32 cellular contexts compared by ENCODE assay signal in the genomic region with DNA sequence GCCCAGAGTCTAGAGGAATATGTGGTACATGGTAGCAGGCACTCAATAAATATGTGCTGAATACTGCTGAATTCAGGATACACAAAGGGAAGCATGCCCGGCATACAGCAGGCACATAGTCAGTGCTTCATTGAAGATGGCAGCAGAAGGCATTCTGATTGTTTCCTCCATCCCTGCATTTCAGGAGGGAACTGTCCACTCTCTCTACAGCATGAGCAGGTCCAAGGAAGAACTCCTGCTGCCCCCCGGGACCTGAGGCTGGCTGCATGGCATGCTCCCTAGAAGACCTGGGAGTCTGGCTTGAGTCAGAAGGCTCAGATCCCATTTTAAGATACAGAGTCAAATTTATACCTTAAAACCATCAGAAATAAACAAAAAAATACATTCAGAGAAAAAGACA.
"Had no signal": no experiment of that assay in that cellular context is flagged by ENCODE, and none has a peak within 500 bp of the region (broad histone marks: within the 10 kb centered on the region; RNA-seq: fewer than 3 reads in every experiment).

No MANE protein-coding gene starts in this region.

- H3K36me3 Mint-ChIP-seq: activated CD4-positive, alpha-beta memory T cell treated with anti-CD3 and anti-CD28 coated beads for 36 hours; activated CD8-positive, alpha-beta memory T cell treated with anti-CD3 and anti-CD28 coated beads, Interleukin-2, amount 10 ng/mL, durations not matched to agents 7 days and 5 days; activated naive CD4-positive, alpha-beta T cell treated with anti-CD3 and anti-CD28 coated beads, Interleukin-2, amount 50 U/mL, for 72 hours; activated naive CD8-positive, alpha-beta T cell treated with anti-CD3 and anti-CD28 coated beads, Interleukin-2, amount 10 ng/mL, durations not matched to agents 7 days and 5 days had no signal

- H3K27ac ChIP-seq: brain microvascular endothelial cell, coronary artery, dorsolateral prefrontal cortex, esophagus muscularis mucosa, foreskin keratinocyte, gastrocnemius medialis, heart right ventricle, WERI-Rb-1 had no signal

- ATAC-seq: activated CD4-positive, CD25-positive, alpha-beta regulatory T cell treated with anti-CD3 and anti-CD28 coated beads, Interleukin-2, amount 50 U/mL, for 24 hours; activated CD8-positive, alpha-beta memory T cell treated with anti-CD3 and anti-CD28 coated beads, Interleukin-2, amount 10 ng/mL, durations not matched to agents 7 days and 5 days; activated CD8-positive, alpha-beta T cell treated with anti-CD3 and anti-CD28 coated beads, Interleukin-2, amount 10 ng/mL, durations not matched to agents 7 days and 5 days; activated naive CD4-positive, alpha-beta T cell treated with anti-CD3 and anti-CD28 coated beads, Interleukin-2, amount 50 U/mL, for 72 hours; effector memory CD8-positive, alpha-beta T cell; foreskin keratinocyte; gastrocnemius medialis; heart right ventricle; T-helper 17 cell had no signal

- H3K4me1 ChIP-seq: esophagus muscularis mucosa, foreskin keratinocyte, gastrocnemius medialis, heart right ventricle had no signal

- H3K27me3 ChIP-seq: brain microvascular endothelial cell, dorsolateral prefrontal cortex, esophagus muscularis mucosa, foreskin keratinocyte, gastrocnemius medialis, heart right ventricle had no signal

- H3K4me1 Mint-ChIP-seq: activated B cell treated with CpG ODN at 0.5 μM for 24 hours; activated CD8-positive, alpha-beta memory T cell treated with anti-CD3 and anti-CD28 coated beads, Interleukin-2, amount 10 ng/mL, durations not matched to agents 7 days and 5 days; activated naive CD8-positive, alpha-beta T cell treated with anti-CD3 and anti-CD28 coated beads, Interleukin-2, amount 10 ng/mL, durations not matched to agents 7 days and 5 days; central memory CD8-positive, alpha-beta T cell; T-helper 17 cell had no signal

- H3K27ac Mint-ChIP-seq: activated B cell treated with CpG ODN at 0.5 μM for 24 hours; activated CD4-positive, alpha-beta memory T cell treated with anti-CD3 and anti-CD28 coated beads for 36 hours; activated CD8-positive, alpha-beta memory T cell treated with anti-CD3 and anti-CD28 coated beads, Interleukin-2, amount 10 ng/mL, durations not matched to agents 7 days and 5 days; activated CD8-positive, alpha-beta T cell treated with anti-CD3 and anti-CD28 coated beads, Interleukin-2, amount 10 ng/mL, durations not matched to agents 7 days and 5 days; activated naive CD4-positive, alpha-beta T cell treated with anti-CD3 and anti-CD28 coated beads for 36 hours; activated naive CD4-positive, alpha-beta T cell treated with anti-CD3 and anti-CD28 coated beads, Interleukin-2, amount 50 U/mL, for 72 hours; activated naive CD8-positive, alpha-beta T cell treated with anti-CD3 and anti-CD28 coated beads, Interleukin-2, amount 10 ng/mL, durations not matched to agents 7 days and 5 days; activated T-helper 1 cell treated with anti-CD3 and anti-CD28 coated beads, Interleukin-12 subunit alpha, Interleukin-12 subunit beta, Interleukin-2, Interleukin-4 antibody, amounts not matched to agents 30 ng/mL and 10 ng/mL and 1 ng/mL, durations not matched to agents 14 hours and 24 hours and 36 hours; activated T-helper 2 cell treated with anti-CD3 and anti-CD28 coated beads, Interferon-gamma antibody, Interleukin-2, Interleukin-4, amounts not matched to agents 10 μg/mL and 5 μg/mL and 100 μg/mL, durations not matched to agents 14 hours and 24 hours and 36 hours; dendritic cell treated with granulocyte-macrophage colony-stimulating factor and Interleukin-4, amounts not matched to agents 40 ng/mL and 50 ng/mL, for 4 days; effector memory CD8-positive, alpha-beta T cell; T-helper 17 cell; T-helper 2 cell treated with Interferon-gamma antibody and Interleukin-4, amounts not matched to agents 5 μg/mL and 100 μg/mL, for 36 hours had no signal

- H3K9me3 ChIP-seq: esophagus muscularis mucosa, gastrocnemius medialis, heart right ventricle had no signal

- H3K27me3 Mint-ChIP-seq: activated CD8-positive, alpha-beta memory T cell treated with anti-CD3 and anti-CD28 coated beads, Interleukin-2, amount 10 ng/mL, durations not matched to agents 7 days and 5 days; activated naive CD8-positive, alpha-beta T cell treated with anti-CD3 and anti-CD28 coated beads, Interleukin-2, amount 10 ng/mL, durations not matched to agents 7 days and 5 days had no signal

- H3K36me3 ChIP-seq: brain microvascular endothelial cell, gastrocnemius medialis, heart right ventricle, WERI-Rb-1 had no signal

- H3K4me3 ChIP-seq: coronary artery, dorsolateral prefrontal cortex, esophagus muscularis mucosa, gastrocnemius medialis, heart right ventricle had no signal

- H3K9me3 Mint-ChIP-seq: activated B cell treated with CpG ODN at 0.5 μM for 24 hours; activated CD4-positive, alpha-beta memory T cell treated with anti-CD3 and anti-CD28 coated beads for 36 hours; activated naive CD4-positive, alpha-beta T cell treated with anti-CD3 and anti-CD28 coated beads for 36 hours; activated naive CD4-positive, alpha-beta T cell treated with anti-CD3 and anti-CD28 coated beads, Interleukin-2, amount 50 U/mL, for 72 hours; activated naive CD8-positive, alpha-beta T cell treated with anti-CD3 and anti-CD28 coated beads, Interleukin-2, amount 10 ng/mL, durations not matched to agents 7 days and 5 days; activated T-helper 1 cell treated with anti-CD3 and anti-CD28 coated beads, Interleukin-12 subunit alpha, Interleukin-12 subunit beta, Interleukin-2, Interleukin-4 antibody, amounts not matched to agents 30 ng/mL and 10 ng/mL and 1 ng/mL, durations not matched to agents 14 hours and 24 hours and 36 hours; activated T-helper 2 cell treated with anti-CD3 and anti-CD28 coated beads, Interferon-gamma antibody, Interleukin-2, Interleukin-4, amounts not matched to agents 10 μg/mL and 5 μg/mL and 100 μg/mL, durations not matched to agents 14 hours and 24 hours and 36 hours; central memory CD8-positive, alpha-beta T cell; dendritic cell treated with granulocyte-macrophage colony-stimulating factor and Interleukin-4, amounts not matched to agents 40 ng/mL and 50 ng/mL, for 4 days; T-helper 2 cell treated with Interferon-gamma antibody and Interleukin-4, amounts not matched to agents 5 μg/mL and 100 μg/mL, for 36 hours had no signal

- DNase-seq: activated B cell treated with CpG ODN at 0.5 μM for 24 hours; activated CD4-positive, alpha-beta memory T cell treated with anti-CD3 and anti-CD28 coated beads for 36 hours; activated CD4-positive, alpha-beta T cell treated with anti-CD3 and anti-CD28 coated beads for 48 hours; activated CD8-positive, alpha-beta memory T cell treated with anti-CD3 and anti-CD28 coated beads, Interleukin-2, amount 10 ng/mL, durations not matched to agents 7 days and 5 days; activated CD8-positive, alpha-beta memory T cell treated with anti-CD3 and anti-CD28 coated beads, Interleukin-2, amount 50 U/mL, for 4 hours; activated CD8-positive, alpha-beta T cell treated with anti-CD3 and anti-CD28 coated beads, Interleukin-2, amount 10 ng/mL, durations not matched to agents 7 days and 5 days; activated effector memory CD4-positive, alpha-beta T cell treated with anti-CD3 and anti-CD28 coated beads, Interleukin-2, amount 50 U/mL, for 16 hours; activated naive CD4-positive, alpha-beta T cell treated with anti-CD3 and anti-CD28 coated beads for 36 hours; activated naive CD8-positive, alpha-beta T cell treated with anti-CD3 and anti-CD28 coated beads, Interleukin-2, amount 10 ng/mL, durations not matched to agents 7 days and 5 days; activated T-cell treated with anti-CD3 and anti-CD28 coated beads, Interleukin-2, amount 50 U/mL, for 1 hour; activated T-cell treated with anti-CD3 and anti-CD28 coated beads, Interleukin-2, amount 50 U/mL, for 48 hours; anterior cingulate cortex; brain microvascular endothelial cell; dorsolateral prefrontal cortex; effector memory CD8-positive, alpha-beta T cell; erythroblast; foreskin keratinocyte; gastrocnemius medialis; heart right ventricle; T-helper 1 cell; T-helper 17 cell; T1000; WERI-Rb-1 had no signal

- H3K4me3 Mint-ChIP-seq: activated B cell treated with CpG ODN at 0.5 μM for 24 hours; activated CD4-positive, alpha-beta memory T cell treated with anti-CD3 and anti-CD28 coated beads for 36 hours; activated CD8-positive, alpha-beta memory T cell treated with anti-CD3 and anti-CD28 coated beads, Interleukin-2, amount 10 ng/mL, durations not matched to agents 7 days and 5 days; activated CD8-positive, alpha-beta T cell treated with anti-CD3 and anti-CD28 coated beads, Interleukin-2, amount 10 ng/mL, durations not matched to agents 7 days and 5 days; activated naive CD4-positive, alpha-beta T cell treated with anti-CD3 and anti-CD28 coated beads for 36 hours; activated naive CD8-positive, alpha-beta T cell treated with anti-CD3 and anti-CD28 coated beads, Interleukin-2, amount 10 ng/mL, durations not matched to agents 7 days and 5 days; activated T-helper 1 cell treated with anti-CD3 and anti-CD28 coated beads, Interleukin-12 subunit alpha, Interleukin-12 subunit beta, Interleukin-2, Interleukin-4 antibody, amounts not matched to agents 30 ng/mL and 10 ng/mL and 1 ng/mL, durations not matched to agents 14 hours and 24 hours and 36 hours; central memory CD8-positive, alpha-beta T cell; dendritic cell treated with granulocyte-macrophage colony-stimulating factor and Interleukin-4, amounts not matched to agents 40 ng/mL and 50 ng/mL, for 4 days; effector memory CD8-positive, alpha-beta T cell; T-helper 17 cell; T-helper 2 cell treated with Interferon-gamma antibody and Interleukin-4, amounts not matched to agents 5 μg/mL and 100 μg/mL, for 36 hours had no signal
